In the genomic region with DNA sequence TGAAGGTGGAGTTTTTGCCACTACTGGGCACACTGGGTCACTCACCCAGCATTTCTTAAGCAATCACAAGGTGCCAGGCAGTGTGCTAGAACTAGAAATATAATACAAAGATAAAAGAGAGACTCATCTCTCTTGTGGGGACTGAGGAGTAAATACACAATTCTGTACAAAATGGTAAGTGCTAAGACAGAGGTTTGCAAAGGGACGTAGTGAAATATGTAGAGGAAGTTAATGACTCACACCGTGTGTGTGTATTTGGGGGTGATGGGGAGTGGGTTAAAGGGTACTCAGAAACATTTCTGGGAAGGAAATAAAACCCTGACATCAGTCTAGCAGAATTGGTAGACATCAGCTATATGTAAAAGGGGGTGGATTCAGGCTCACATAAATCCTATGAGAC, we compare ENCODE assay signal across 31 cellular contexts.
"Had no signal": no experiment of that assay in that cellular context is flagged by ENCODE, and none has a peak within 500 bp of the region (broad histone marks: within the 10 kb centered on the region; RNA-seq: fewer than 3 reads in every experiment).

No MANE protein-coding gene starts in this region.

- H3K4me3 ChIP-seq: adrenal gland, body of pancreas, breast epithelium had no signal

- H3K4me1 Mint-ChIP-seq: activated B cell treated with CpG ODN at 0.5 μM for 24 hours; activated naive CD8-positive, alpha-beta T cell treated with anti-CD3 and anti-CD28 coated beads for 36 hours; T-cell had no signal

- H3K27ac Mint-ChIP-seq: activated B cell treated with CpG ODN at 0.5 μM for 24 hours; activated CD4-positive, alpha-beta memory T cell treated with anti-CD3 and anti-CD28 coated beads for 36 hours; activated CD4-positive, alpha-beta T cell treated with anti-CD3 and anti-CD28 coated beads, Interleukin-2, amount 10 ng/mL, durations not matched to agents 24 days and 14 days; activated CD8-positive, alpha-beta T cell treated with anti-CD3 and anti-CD28 coated beads for 36 hours; activated naive CD4-positive, alpha-beta T cell treated with anti-CD3 and anti-CD28 coated beads for 36 hours; activated naive CD4-positive, alpha-beta T cell treated with anti-CD3 and anti-CD28 coated beads, Interleukin-2, amount 50 U/mL, for 72 hours; activated naive CD8-positive, alpha-beta T cell treated with anti-CD3 and anti-CD28 coated beads for 36 hours; activated T-helper 1 cell treated with anti-CD3 and anti-CD28 coated beads, Interleukin-12 subunit alpha, Interleukin-12 subunit beta, Interleukin-2, Interleukin-4 antibody, amounts not matched to agents 30 ng/mL and 10 ng/mL and 1 ng/mL, durations not matched to agents 14 hours and 24 hours and 36 hours; T-cell; T-helper 2 cell treated with Interferon-gamma antibody and Interleukin-4, amounts not matched to agents 5 μg/mL and 100 μg/mL, for 36 hours had no signal

- ATAC-seq: activated CD8-positive, alpha-beta T cell treated with anti-CD3 and anti-CD28 coated beads for 36 hours; body of pancreas; T-cell had no signal

- H3K27me3 ChIP-seq: adrenal gland, body of pancreas, brain microvascular endothelial cell, breast epithelium had no signal

- H3K27ac ChIP-seq: adrenal gland, body of pancreas, brain microvascular endothelial cell, breast epithelium, VCaP had no signal

- H3K9me3 Mint-ChIP-seq: activated B cell treated with CpG ODN at 0.5 μM for 24 hours; activated CD4-positive, alpha-beta memory T cell treated with anti-CD3 and anti-CD28 coated beads for 36 hours; activated CD4-positive, alpha-beta T cell treated with anti-CD3 and anti-CD28 coated beads, Interleukin-2, amount 10 ng/mL, durations not matched to agents 24 days and 14 days; activated CD8-positive, alpha-beta T cell treated with anti-CD3 and anti-CD28 coated beads for 36 hours; activated naive CD4-positive, alpha-beta T cell treated with anti-CD3 and anti-CD28 coated beads for 36 hours; activated naive CD4-positive, alpha-beta T cell treated with anti-CD3 and anti-CD28 coated beads, Interleukin-2, amount 50 U/mL, for 72 hours; activated naive CD8-positive, alpha-beta T cell treated with anti-CD3 and anti-CD28 coated beads for 36 hours; activated T-helper 1 cell treated with anti-CD3 and anti-CD28 coated beads, Interleukin-12 subunit alpha, Interleukin-12 subunit beta, Interleukin-2, Interleukin-4 antibody, amounts not matched to agents 30 ng/mL and 10 ng/mL and 1 ng/mL, durations not matched to agents 14 hours and 24 hours and 36 hours; T-cell; T-helper 2 cell treated with Interferon-gamma antibody and Interleukin-4, amounts not matched to agents 5 μg/mL and 100 μg/mL, for 36 hours had no signal

- DNase-seq: activated B cell treated with CpG ODN at 0.5 μM for 24 hours; activated CD4-positive, alpha-beta memory T cell treated with anti-CD3 and anti-CD28 coated beads for 36 hours; activated CD4-positive, alpha-beta T cell treated with anti-CD3 and anti-CD28 coated beads for 4 hours; activated CD4-positive, alpha-beta T cell treated with anti-CD3 and anti-CD28 coated beads, Interleukin-2, amount 10 ng/mL, durations not matched to agents 24 days and 14 days; activated CD4-positive, alpha-beta T cell treated with anti-CD3 and anti-CD28 coated beads, Interleukin-2, amount 50 U/mL, for 1 hour; activated CD4-positive, alpha-beta T cell treated with anti-CD3 and anti-CD28 coated beads, Interleukin-2, amount 50 U/mL, for 4 hours; activated CD4-positive, CD25-positive, alpha-beta regulatory T cell treated with anti-CD3 and anti-CD28 coated beads, Interleukin-2, amount 50 U/mL, for 72 hours; activated CD8-positive, alpha-beta memory T cell treated with anti-CD3 and anti-CD28 coated beads, Interleukin-2, amount 50 U/mL, for 4 hours; activated CD8-positive, alpha-beta T cell treated with anti-CD3 and anti-CD28 coated beads for 36 hours; activated effector memory CD4-positive, alpha-beta T cell treated with anti-CD3 and anti-CD28 coated beads, Interleukin-2, amount 50 U/mL, for 16 hours; activated gamma-delta T cell treated with Interleukin-2 at 50 U/mL for 16 hours; activated naive CD4-positive, alpha-beta T cell; activated naive CD4-positive, alpha-beta T cell treated with anti-CD3 and anti-CD28 coated beads for 36 hours; activated naive CD4-positive, alpha-beta T cell treated with anti-CD3 and anti-CD28 coated beads, Interleukin-2, amount 50 U/mL, for 16 hours; activated naive CD8-positive, alpha-beta T cell treated with anti-CD3 and anti-CD28 coated beads for 36 hours; activated T-cell treated with anti-CD3 and anti-CD28 coated beads for 4 hours; activated T-cell treated with anti-CD3 and anti-CD28 coated beads, Interleukin-2, amount 50 U/mL, for 1 hour; activated T-cell treated with anti-CD3 and anti-CD28 coated beads, Interleukin-2, amount 50 U/mL, for 48 hours; adrenal gland; amniotic stem cell; aorta; body of pancreas; brain microvascular endothelial cell; central memory CD4-positive, alpha-beta T cell; T-cell; T-helper 9 cell had no signal

- H3K4me1 ChIP-seq: adrenal gland, body of pancreas, breast epithelium had no signal

- H3K36me3 ChIP-seq: adrenal gland, brain microvascular endothelial cell, breast epithelium had no signal

- H3K9me3 ChIP-seq: adrenal gland, body of pancreas, breast epithelium had no signal

- H3K27me3 Mint-ChIP-seq: activated CD4-positive, alpha-beta T cell treated with anti-CD3 and anti-CD28 coated beads, Interleukin-2, amount 10 ng/mL, durations not matched to agents 24 days and 14 days had no signal

- H3K36me3 Mint-ChIP-seq: activated CD4-positive, alpha-beta memory T cell treated with anti-CD3 and anti-CD28 coated beads for 36 hours; activated naive CD4-positive, alpha-beta T cell treated with anti-CD3 and anti-CD28 coated beads, Interleukin-2, amount 50 U/mL, for 72 hours; activated naive CD8-positive, alpha-beta T cell treated with anti-CD3 and anti-CD28 coated beads for 36 hours; T-cell had no signal

- H3K4me3 Mint-ChIP-seq: activated B cell treated with CpG ODN at 0.5 μM for 24 hours; activated CD4-positive, alpha-beta memory T cell treated with anti-CD3 and anti-CD28 coated beads for 36 hours; activated CD4-positive, alpha-beta T cell treated with anti-CD3 and anti-CD28 coated beads, Interleukin-2, amount 10 ng/mL, durations not matched to agents 24 days and 14 days; activated CD8-positive, alpha-beta T cell treated with anti-CD3 and anti-CD28 coated beads for 36 hours; activated naive CD4-positive, alpha-beta T cell treated with anti-CD3 and anti-CD28 coated beads for 36 hours; activated naive CD8-positive, alpha-beta T cell treated with anti-CD3 and anti-CD28 coated beads for 36 hours; activated T-helper 1 cell treated with anti-CD3 and anti-CD28 coated beads, Interleukin-12 subunit alpha, Interleukin-12 subunit beta, Interleukin-2, Interleukin-4 antibody, amounts not matched to agents 30 ng/mL and 10 ng/mL and 1 ng/mL, durations not matched to agents 14 hours and 24 hours and 36 hours; T-cell; T-helper 2 cell treated with Interferon-gamma antibody and Interleukin-4, amounts not matched to agents 5 μg/mL and 100 μg/mL, for 36 hours had no signal
